In the genomic region with DNA sequence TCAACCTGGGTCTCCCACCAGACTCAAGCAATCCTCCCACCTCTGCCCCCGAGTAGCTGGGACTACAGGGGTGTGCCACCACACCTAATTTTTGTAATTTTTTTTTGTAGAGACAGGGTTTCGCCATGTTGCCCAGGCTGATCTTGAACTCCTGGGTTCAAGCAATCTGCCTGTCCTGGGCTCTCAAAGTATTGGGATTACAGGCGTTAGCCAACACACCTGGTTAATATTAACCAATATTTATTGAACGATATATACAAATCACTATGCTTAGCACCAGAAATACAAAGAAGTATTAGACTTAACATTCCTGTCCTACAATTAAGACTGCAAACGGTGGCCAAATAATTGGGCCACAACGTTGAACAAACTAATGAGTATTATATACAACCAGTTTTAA, we compare ENCODE assay signal across 25 cellular contexts.
"Had no signal": no experiment of that assay in that cellular context is flagged by ENCODE, and none has a peak within 500 bp of the region (broad histone marks: within the 10 kb centered on the region; RNA-seq: fewer than 3 reads in every experiment).

No MANE protein-coding gene starts in this region.

- H3K4me3 ChIP-seq: cardiac muscle cell, left ventricle myocardium inferior, sigmoid colon, SK-N-MC, thoracic aorta had no signal

- H3K36me3 ChIP-seq: thoracic aorta had no signal

- DNase-seq: activated CD4-positive, CD25-positive, alpha-beta regulatory T cell treated with anti-CD3 and anti-CD28 coated beads, Interleukin-2, amount 50 U/mL, for 72 hours; activated CD8-positive, alpha-beta memory T cell treated with anti-CD3 and anti-CD28 coated beads for 24 hours; activated CD8-positive, alpha-beta memory T cell treated with anti-CD3 and anti-CD28 coated beads, Interleukin-2, amount 50 U/mL, for 4 hours; activated naive CD4-positive, alpha-beta T cell treated with Interleukin-2 at 50 U/mL for 16 hours; activated T-cell treated with anti-CD3 and anti-CD28 coated beads, Interleukin-2, amount 50 U/mL, for 4 hours; amygdala; dermis blood vessel endothelial cell; effector memory CD4-positive, alpha-beta T cell; foreskin melanocyte; glutamatergic neuron; hippocampal formation; kidney glomerular epithelial cell; left ventricle myocardium inferior; occipital lobe; posterior cingulate gyrus; sigmoid colon; stimulated activated CD4-positive, alpha-beta T cell treated with anti-CD3 and anti-CD28 coated beads, Interleukin-4, amount 100 ng/mL, for 1 hour; stimulated activated naive CD4-positive, alpha-beta T cell; SW 1271 had no signal

- H3K27me3 Mint-ChIP-seq: memory B cell had no signal

- H3K27ac ChIP-seq: cardiac muscle cell, left ventricle myocardium inferior, sigmoid colon, SK-N-MC, thoracic aorta had no signal

- H3K27ac Mint-ChIP-seq: memory B cell had no signal

- FAIRE-seq: endothelial cell of umbilical vein had no signal

- H3K9me3 ChIP-seq: left ventricle myocardium inferior, sigmoid colon, thoracic aorta had no signal

- H3K9me3 Mint-ChIP-seq: activated T-cell treated with anti-CD3 and anti-CD28 coated beads, Interleukin-2, amount 50 U/mL, for 4 hours; memory B cell had no signal

- H3K4me3 Mint-ChIP-seq: activated T-cell treated with anti-CD3 and anti-CD28 coated beads, Interleukin-2, amount 50 U/mL, for 4 hours; memory B cell had no signal

- ATAC-seq: activated T-cell treated with anti-CD3 and anti-CD28 coated beads, Interleukin-2, amount 50 U/mL, for 4 hours; esophagus mucosa had no signal

- H3K27me3 ChIP-seq: cardiac muscle cell, sigmoid colon had no signal
